In the genomic region with DNA sequence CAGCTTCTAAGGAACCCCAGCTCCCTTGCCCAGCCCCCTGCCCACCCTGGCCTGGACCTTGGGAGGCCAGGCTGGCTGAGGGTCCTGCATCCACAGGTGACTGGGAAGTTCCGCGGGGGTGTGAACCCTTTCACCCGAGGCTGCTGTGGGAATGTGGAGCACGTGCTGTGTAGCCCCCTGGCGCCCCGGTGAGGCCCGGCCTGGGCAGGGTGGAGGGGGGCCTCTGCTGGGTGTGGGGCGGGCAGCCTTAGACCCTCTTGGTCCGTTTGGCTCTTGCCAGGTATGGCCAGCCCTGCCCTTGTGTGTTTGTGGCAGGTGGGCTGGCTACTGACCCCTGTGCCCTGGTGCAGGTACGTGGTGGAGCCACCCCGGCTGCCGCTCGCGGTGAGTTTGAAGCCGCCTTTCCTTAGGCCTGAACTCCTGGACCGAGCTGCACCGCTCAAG, we compare ENCODE assay signal across 2 cellular contexts.
A peak's percentile ranks its signal among the peaks of the same experiment; 100 is the strongest.
TF ChIP-seq lines count a peak whose summit lies in the region.

No MANE protein-coding gene starts in this region.

TF ChIP-seq in K562, 482 proteins besides CTCF, POLR2A, EP300 and RAD21 (continues in another document):
- TF ChIP-seq FIP1L1 (IDR thresholded peaks at IDR 0.05; ENCODE audit: low read depth, low read length, poor library complexity, severe bottlenecking) (no peak), TFAM (CRISPR knock-in tag; conservative IDR thresholded peaks at IDR 0.05) (no peak), HMG20B (CRISPR knock-in tag; IDR thresholded peaks at IDR 0.05) (no peak), ZNF184 (CRISPR knock-in tag; IDR thresholded peaks at IDR 0.05) (peak; percentile 9; the same call in 1 of the 2 replicates), MCM5 (IDR thresholded peaks at IDR 0.05; ENCODE audit: low read depth) (no peak), GABPB2 (CRISPR knock-in tag; conservative IDR thresholded peaks at IDR 0.05) (no peak), ETS2 (tag; IDR thresholded peaks at IDR 0.05; ENCODE audit: borderline replicate concordance, poor library complexity, severe bottlenecking) (no peak), CBFA2T3 (IDR thresholded peaks at IDR 0.05) (no peak), ESRRB (CRISPR knock-in tag; IDR thresholded peaks at IDR 0.05; ENCODE audit: borderline replicate concordance) (no peak), DNMT1 (IDR thresholded peaks at IDR 0.05) (no peak), ZNF217 (CRISPR knock-in tag; IDR thresholded peaks at IDR 0.05) (no peak), KDM1A (IDR thresholded peaks at IDR 0.05) (no peak), ZNF696 (CRISPR knock-in tag; conservative IDR thresholded peaks at IDR 0.05) (no peak), PCBP1 (IDR thresholded peaks at IDR 0.05; ENCODE audit: low read depth, low read length, poor library complexity, severe bottlenecking) (peak; percentile 42), ZNF282 (CRISPR knock-in tag; IDR thresholded peaks at IDR 0.05) (no peak), BDP1 (IDR thresholded peaks at IDR 0.05; ENCODE audit: insufficient read depth, insufficient read length) (no peak), RBFOX2 (IDR thresholded peaks at IDR 0.05; ENCODE audit: low read depth, low read length) (0 out of 2 replicates have a peak, but pooled peaks have one; percentile 6), SNIP1 (IDR thresholded peaks at IDR 0.05; ENCODE audit: low read depth) (no peak), NFE2L1 (tag; IDR thresholded peaks at IDR 0.05; ENCODE audit: borderline replicate concordance, low read depth) (no peak)
- TF ChIP-seq, protein P1, sequence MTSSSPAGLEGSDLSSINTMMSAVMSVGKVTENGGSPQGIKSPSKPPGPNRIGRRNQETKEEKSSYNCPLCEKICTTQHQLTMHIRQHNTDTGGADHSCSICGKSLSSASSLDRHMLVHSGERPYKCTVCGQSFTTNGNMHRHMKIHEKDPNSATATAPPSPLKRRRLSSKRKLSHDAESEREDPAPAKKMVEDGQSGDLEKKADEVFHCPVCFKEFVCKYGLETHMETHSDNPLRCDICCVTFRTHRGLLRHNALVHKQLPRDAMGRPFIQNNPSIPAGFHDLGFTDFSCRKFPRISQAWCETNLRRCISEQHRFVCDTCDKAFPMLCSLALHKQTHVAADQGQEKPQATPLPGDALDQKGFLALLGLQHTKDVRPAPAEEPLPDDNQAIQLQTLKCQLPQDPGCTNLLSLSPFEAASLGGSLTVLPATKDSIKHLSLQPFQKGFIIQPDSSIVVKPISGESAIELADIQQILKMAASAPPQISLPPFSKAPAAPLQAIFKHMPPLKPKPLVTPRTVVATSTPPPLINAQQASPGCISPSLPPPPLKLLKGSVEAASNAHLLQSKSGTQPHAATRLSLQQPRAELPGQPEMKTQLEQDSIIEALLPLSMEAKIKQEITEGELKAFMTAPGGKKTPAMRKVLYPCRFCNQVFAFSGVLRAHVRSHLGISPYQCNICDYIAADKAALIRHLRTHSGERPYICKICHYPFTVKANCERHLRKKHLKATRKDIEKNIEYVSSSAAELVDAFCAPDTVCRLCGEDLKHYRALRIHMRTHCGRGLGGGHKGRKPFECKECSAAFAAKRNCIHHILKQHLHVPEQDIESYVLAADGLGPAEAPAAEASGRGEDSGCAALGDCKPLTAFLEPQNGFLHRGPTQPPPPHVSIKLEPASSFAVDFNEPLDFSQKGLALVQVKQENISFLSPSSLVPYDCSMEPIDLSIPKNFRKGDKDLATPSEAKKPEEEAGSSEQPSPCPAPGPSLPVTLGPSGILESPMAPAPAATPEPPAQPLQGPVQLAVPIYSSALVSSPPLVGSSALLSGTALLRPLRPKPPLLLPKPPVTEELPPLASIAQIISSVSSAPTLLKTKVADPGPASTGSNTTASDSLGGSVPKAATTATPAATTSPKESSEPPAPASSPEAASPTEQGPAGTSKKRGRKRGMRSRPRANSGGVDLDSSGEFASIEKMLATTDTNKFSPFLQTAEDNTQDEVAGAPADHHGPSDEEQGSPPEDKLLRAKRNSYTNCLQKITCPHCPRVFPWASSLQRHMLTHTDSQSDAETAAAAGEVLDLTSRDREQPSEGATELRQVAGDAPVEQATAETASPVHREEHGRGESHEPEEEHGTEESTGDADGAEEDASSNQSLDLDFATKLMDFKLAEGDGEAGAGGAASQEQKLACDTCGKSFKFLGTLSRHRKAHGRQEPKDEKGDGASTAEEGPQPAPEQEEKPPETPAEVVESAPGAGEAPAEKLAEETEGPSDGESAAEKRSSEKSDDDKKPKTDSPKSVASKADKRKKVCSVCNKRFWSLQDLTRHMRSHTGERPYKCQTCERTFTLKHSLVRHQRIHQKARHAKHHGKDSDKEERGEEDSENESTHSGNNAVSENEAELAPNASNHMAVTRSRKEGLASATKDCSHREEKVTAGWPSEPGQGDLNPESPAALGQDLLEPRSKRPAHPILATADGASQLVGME (CRISPR knock-in tag; IDR thresholded peaks at IDR 0.05): 0 out of 2 replicates have a peak, but pooled peaks have one; percentile 29
- TF ChIP-seq, protein P2, sequence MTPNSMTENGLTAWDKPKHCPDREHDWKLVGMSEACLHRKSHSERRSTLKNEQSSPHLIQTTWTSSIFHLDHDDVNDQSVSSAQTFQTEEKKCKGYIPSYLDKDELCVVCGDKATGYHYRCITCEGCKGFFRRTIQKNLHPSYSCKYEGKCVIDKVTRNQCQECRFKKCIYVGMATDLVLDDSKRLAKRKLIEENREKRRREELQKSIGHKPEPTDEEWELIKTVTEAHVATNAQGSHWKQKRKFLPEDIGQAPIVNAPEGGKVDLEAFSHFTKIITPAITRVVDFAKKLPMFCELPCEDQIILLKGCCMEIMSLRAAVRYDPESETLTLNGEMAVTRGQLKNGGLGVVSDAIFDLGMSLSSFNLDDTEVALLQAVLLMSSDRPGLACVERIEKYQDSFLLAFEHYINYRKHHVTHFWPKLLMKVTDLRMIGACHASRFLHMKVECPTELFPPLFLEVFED (CRISPR knock-in tag; conservative IDR thresholded peaks at IDR 0.05): no peak
- TF ChIP-seq, protein P3, sequence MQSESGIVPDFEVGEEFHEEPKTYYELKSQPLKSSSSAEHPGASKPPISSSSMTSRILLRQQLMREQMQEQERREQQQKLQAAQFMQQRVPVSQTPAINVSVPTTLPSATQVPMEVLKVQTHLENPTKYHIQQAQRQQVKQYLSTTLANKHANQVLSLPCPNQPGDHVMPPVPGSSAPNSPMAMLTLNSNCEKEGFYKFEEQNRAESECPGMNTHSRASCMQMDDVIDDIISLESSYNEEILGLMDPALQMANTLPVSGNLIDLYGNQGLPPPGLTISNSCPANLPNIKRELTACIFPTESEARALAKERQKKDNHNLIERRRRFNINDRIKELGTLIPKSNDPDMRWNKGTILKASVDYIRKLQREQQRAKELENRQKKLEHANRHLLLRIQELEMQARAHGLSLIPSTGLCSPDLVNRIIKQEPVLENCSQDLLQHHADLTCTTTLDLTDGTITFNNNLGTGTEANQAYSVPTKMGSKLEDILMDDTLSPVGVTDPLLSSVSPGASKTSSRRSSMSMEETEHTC (IDR thresholded peaks at IDR 0.05): no peak
- TF ChIP-seq, protein P4, sequence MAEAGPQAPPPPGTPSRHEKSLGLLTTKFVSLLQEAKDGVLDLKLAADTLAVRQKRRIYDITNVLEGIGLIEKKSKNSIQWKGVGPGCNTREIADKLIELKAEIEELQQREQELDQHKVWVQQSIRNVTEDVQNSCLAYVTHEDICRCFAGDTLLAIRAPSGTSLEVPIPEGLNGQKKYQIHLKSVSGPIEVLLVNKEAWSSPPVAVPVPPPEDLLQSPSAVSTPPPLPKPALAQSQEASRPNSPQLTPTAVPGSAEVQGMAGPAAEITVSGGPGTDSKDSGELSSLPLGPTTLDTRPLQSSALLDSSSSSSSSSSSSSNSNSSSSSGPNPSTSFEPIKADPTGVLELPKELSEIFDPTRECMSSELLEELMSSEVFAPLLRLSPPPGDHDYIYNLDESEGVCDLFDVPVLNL (CRISPR knock-in tag; IDR thresholded peaks at IDR 0.05; ENCODE audit: low read depth): no peak

TF ChIP-seq in GM23338, 12 proteins besides CTCF, POLR2A, EP300 and RAD21:
- TF ChIP-seq, protein P5, sequence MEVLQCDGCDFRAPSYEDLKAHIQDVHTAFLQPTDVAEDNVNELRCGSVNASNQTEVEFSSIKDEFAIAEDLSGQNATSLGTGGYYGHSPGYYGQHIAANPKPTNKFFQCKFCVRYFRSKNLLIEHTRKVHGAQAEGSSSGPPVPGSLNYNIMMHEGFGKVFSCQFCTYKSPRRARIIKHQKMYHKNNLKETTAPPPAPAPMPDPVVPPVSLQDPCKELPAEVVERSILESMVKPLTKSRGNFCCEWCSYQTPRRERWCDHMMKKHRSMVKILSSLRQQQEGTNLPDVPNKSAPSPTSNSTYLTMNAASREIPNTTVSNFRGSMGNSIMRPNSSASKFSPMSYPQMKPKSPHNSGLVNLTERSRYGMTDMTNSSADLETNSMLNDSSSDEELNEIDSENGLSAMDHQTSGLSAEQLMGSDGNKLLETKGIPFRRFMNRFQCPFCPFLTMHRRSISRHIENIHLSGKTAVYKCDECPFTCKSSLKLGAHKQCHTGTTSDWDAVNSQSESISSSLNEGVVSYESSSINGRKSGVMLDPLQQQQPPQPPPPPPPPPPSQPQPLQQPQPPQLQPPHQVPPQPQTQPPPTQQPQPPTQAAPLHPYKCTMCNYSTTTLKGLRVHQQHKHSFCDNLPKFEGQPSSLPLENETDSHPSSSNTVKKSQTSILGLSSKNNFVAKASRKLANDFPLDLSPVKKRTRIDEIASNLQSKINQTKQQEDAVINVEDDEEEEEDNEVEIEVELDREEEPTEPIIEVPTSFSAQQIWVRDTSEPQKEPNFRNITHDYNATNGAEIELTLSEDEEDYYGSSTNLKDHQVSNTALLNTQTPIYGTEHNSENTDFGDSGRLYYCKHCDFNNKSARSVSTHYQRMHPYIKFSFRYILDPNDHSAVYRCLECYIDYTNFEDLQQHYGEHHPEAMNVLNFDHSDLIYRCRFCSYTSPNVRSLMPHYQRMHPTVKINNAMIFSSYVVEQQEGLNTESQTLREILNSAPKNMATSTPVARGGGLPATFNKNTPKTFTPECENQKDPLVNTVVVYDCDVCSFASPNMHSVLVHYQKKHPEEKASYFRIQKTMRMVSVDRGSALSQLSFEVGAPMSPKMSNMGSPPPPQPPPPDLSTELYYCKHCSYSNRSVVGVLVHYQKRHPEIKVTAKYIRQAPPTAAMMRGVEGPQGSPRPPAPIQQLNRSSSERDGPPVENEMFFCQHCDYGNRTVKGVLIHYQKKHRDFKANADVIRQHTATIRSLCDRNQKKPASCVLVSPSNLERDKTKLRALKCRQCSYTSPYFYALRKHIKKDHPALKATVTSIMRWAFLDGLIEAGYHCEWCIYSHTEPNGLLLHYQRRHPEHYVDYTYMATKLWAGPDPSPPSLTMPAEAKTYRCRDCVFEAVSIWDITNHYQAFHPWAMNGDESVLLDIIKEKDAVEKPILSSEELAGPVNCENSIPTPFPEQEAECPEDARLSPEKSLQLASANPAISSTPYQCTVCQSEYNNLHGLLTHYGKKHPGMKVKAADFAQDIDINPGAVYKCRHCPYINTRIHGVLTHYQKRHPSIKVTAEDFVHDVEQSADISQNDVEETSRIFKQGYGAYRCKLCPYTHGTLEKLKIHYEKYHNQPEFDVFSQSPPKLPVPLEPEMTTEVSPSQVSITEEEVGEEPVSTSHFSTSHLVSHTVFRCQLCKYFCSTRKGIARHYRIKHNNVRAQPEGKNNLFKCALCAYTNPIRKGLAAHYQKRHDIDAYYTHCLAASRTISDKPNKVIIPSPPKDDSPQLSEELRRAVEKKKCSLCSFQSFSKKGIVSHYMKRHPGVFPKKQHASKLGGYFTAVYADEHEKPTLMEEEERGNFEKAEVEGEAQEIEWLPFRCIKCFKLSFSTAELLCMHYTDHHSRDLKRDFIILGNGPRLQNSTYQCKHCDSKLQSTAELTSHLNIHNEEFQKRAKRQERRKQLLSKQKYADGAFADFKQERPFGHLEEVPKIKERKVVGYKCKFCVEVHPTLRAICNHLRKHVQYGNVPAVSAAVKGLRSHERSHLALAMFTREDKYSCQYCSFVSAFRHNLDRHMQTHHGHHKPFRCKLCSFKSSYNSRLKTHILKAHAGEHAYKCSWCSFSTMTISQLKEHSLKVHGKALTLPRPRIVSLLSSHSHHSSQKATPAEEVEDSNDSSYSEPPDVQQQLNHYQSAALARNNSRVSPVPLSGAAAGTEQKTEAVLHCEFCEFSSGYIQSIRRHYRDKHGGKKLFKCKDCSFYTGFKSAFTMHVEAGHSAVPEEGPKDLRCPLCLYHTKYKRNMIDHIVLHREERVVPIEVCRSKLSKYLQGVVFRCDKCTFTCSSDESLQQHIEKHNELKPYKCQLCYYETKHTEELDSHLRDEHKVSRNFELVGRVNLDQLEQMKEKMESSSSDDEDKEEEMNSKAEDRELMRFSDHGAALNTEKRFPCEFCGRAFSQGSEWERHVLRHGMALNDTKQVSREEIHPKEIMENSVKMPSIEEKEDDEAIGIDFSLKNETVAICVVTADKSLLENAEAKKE (CRISPR knock-in tag; IDR thresholded peaks at IDR 0.05): no peak
- no peak for TF ChIP-seq EZH2phosphoT487 (IDR thresholded peaks at IDR 0.05; ENCODE audit: unreplicated experiment)
- no peak for TF ChIP-seq JUNB (IDR thresholded peaks at IDR 0.05; ENCODE audit: unreplicated experiment)
- TF ChIP-seq, protein P6, sequence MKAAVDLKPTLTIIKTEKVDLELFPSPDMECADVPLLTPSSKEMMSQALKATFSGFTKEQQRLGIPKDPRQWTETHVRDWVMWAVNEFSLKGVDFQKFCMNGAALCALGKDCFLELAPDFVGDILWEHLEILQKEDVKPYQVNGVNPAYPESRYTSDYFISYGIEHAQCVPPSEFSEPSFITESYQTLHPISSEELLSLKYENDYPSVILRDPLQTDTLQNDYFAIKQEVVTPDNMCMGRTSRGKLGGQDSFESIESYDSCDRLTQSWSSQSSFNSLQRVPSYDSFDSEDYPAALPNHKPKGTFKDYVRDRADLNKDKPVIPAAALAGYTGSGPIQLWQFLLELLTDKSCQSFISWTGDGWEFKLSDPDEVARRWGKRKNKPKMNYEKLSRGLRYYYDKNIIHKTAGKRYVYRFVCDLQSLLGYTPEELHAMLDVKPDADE (IDR thresholded peaks at IDR 0.05): no peak
- TF ChIP-seq NANOG (IDR thresholded peaks at IDR 0.05; ENCODE audit: borderline replicate concordance): no peak
- no peak for TF ChIP-seq CREB1 (CRISPR knock-in tag; IDR thresholded peaks at IDR 0.05; ENCODE audit: low read depth)
- TF ChIP-seq, protein P7, sequence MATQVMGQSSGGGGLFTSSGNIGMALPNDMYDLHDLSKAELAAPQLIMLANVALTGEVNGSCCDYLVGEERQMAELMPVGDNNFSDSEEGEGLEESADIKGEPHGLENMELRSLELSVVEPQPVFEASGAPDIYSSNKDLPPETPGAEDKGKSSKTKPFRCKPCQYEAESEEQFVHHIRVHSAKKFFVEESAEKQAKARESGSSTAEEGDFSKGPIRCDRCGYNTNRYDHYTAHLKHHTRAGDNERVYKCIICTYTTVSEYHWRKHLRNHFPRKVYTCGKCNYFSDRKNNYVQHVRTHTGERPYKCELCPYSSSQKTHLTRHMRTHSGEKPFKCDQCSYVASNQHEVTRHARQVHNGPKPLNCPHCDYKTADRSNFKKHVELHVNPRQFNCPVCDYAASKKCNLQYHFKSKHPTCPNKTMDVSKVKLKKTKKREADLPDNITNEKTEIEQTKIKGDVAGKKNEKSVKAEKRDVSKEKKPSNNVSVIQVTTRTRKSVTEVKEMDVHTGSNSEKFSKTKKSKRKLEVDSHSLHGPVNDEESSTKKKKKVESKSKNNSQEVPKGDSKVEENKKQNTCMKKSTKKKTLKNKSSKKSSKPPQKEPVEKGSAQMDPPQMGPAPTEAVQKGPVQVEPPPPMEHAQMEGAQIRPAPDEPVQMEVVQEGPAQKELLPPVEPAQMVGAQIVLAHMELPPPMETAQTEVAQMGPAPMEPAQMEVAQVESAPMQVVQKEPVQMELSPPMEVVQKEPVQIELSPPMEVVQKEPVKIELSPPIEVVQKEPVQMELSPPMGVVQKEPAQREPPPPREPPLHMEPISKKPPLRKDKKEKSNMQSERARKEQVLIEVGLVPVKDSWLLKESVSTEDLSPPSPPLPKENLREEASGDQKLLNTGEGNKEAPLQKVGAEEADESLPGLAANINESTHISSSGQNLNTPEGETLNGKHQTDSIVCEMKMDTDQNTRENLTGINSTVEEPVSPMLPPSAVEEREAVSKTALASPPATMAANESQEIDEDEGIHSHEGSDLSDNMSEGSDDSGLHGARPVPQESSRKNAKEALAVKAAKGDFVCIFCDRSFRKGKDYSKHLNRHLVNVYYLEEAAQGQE (IDR thresholded peaks at IDR 0.05; ENCODE audit: unreplicated experiment): no peak
- TF ChIP-seq ZNF331 (CRISPR knock-in tag; IDR thresholded peaks at IDR 0.05; ENCODE audit: low read depth): no peak
